Comparison of ENCODE assay signal across 10 cellular contexts in genomic region chr21:42515708-42516502, GRCh38. TPM values are rescaled to one million over a fixed set of nuclear protein-coding genes. Genes with fewer than 3 reads are reported as not detected.
DNase-seq lines count a peak whose midpoint lies in the region; ATAC-seq, FAIRE-seq and TF ChIP-seq lines count a peak whose summit lies in the region.
"Had no signal": no experiment of that assay in that cellular context is flagged by ENCODE, and none has a peak within 500 bp of the region (broad histone marks: within the 10 kb centered on the region; RNA-seq: fewer than 3 reads in every experiment).

No MANE protein-coding gene starts in this region.

- TF ChIP-seq CTCF in K562 (IDR thresholded peaks at IDR 0.05 in 2 of 3, conservative IDR thresholded peaks at IDR 0.05 in 1 of 3; ENCODE audit: insufficient read depth in 2 of 3, low read depth in 1 of 3, low read length in 3 of 3): no peak

- in situ Hi-C loops in K562 (cut with MboI): no loop called here

- H3K27me3 ChIP-seq in K562 (ENCODE audit: control insufficient read depth in 2 of 2, insufficient read depth in 2 of 2, low read length in 2 of 2): peaks cover 64 to 69% of the 10 kb centered on the region in 2 experiments

- H3K4me3 ChIP-seq in K562: no peak overlapping the region

- no peak for FAIRE-seq in K562 (lab: Jason Lieb, UNC)

- POLR2A ChIA-PET in K562 (lab: Yijun Ruan, JAX): interaction anchor here (1.2 kb wide), 1 partner anchor 12 kb away, joined by 3 read pairs; no protein-coding TSS in a partner anchor

- ATAC-seq in K562 (no peak), GM21390 (IDR thresholded peaks at IDR 0.05; ENCODE audit: unreplicated experiment) (no peak)
- ATAC-seq: Right ventricle myocardium inferior had no signal

- peaks cover 6% of the 10 kb centered on the region; the same call in 1 of the 2 replicates for H4K20me1 ChIP-seq in K562 (replicated peaks; ENCODE audit: control insufficient read depth, insufficient read depth, low read length)

- H3K79me2 ChIP-seq in K562 (ENCODE audit: control insufficient read depth, insufficient read depth, low read length): no peaks in the 10 kb centered on the region

- no peak overlapping the region for H2AFZ ChIP-seq in K562 (ENCODE audit: low read depth, low read length)

- H3K9me1 ChIP-seq in K562 (ENCODE audit: control insufficient read depth, insufficient read depth, low read length): no peaks in the 10 kb centered on the region

- H3K4me1 ChIP-seq in K562 (replicated peaks in 1 of 2; ENCODE audit: control insufficient read depth in 2 of 2, insufficient read depth in 2 of 2, low read length in 2 of 2): peaks cover 0 to 16% of the 10 kb centered on the region in 2 experiments; a peak in 2 of 5 replicates

- TF ChIP-seq EP300 in K562 (IDR thresholded peaks at IDR 0.05; ENCODE audit: low read length): no peak

- no peaks in the 10 kb centered on the region for H3K9me3 ChIP-seq in K562 (replicated peaks; ENCODE audit: control insufficient read depth, insufficient read depth, low read depth, low read length)

- intact Hi-C loops in K562 (cut with micrococcal nuclease): no loop called here

- TF ChIP-seq POLR2A in K562 (conservative IDR thresholded peaks at IDR 0.05): no peak

- H3K27ac ChIP-seq in K562 (ENCODE audit: extremely low read depth, low read depth, low read length): no peak overlapping the region

- no TSS peak for BruUV-seq in K562 (replicated peaks; lab: Mats Ljungman, UMichigan)

- no peak overlapping the region for H3K9ac ChIP-seq in K562 (ENCODE audit: insufficient read depth in 1 of 2, low read depth in 2 of 2, low read length in 2 of 2)

- H3K4me2 ChIP-seq in K562 (ENCODE audit: insufficient read depth, low read length): no peak overlapping the region

- CTCF ChIA-PET in K562 (lab: Yijun Ruan, JAX; ENCODE audit: low intra/inter-chr PET ratio): no interaction called here

- H3K36me3 ChIP-seq in K562 (ENCODE audit: control insufficient read depth, insufficient read depth, low read length): no peaks in the 10 kb centered on the region

- TF ChIP-seq RAD21 in K562 (CRISPR knock-in tag; conservative IDR thresholded peaks at IDR 0.05 in 1 of 2, IDR thresholded peaks at IDR 0.05 in 1 of 2): no peak

- DNase-seq in DMS153 (lab: John Stamatoyannopoulos, UW) (peak; percentile 61), M059J (ENCODE audit: low read depth) (peak; percentile 61), K562 (ENCODE audit: extremely low read depth in 1 of 4, low spot score in 3 of 4) (no peak), mucosa of gallbladder (ENCODE audit: low spot score) (peak; percentile 68), SHP77 treated with DMSO at 0.1 percent for 48 hours (lab: John Stamatoyannopoulos, UW) (no peak), GM19240 (ENCODE audit: insufficient read length, low spot score) (no peak)
- DNase-seq in activated naive CD4-positive, alpha-beta T cell (lab: John Stamatoyannopoulos, UW): no peak

- WGBS in K562 (ENCODE audit: insufficient coverage, low coverage, missing lambda C conversion rate): 10% methylated on average over 12 of the region's 12 CpGs

TF ChIP-seq in K562, 482 proteins besides CTCF, POLR2A, EP300 and RAD21:
- no peak for TF ChIP-seq EZH2 (IDR thresholded peaks at IDR 0.05; ENCODE audit: borderline replicate concordance, low read depth, low read length)
- TF ChIP-seq NCOR1 (IDR thresholded peaks at IDR 0.05): no peak
- TF ChIP-seq KDM4B (IDR thresholded peaks at IDR 0.05; ENCODE audit: borderline replicate concordance in 2 of 2, low read depth in 1 of 2): no peak
- TF ChIP-seq TCF7L2 (IDR thresholded peaks at IDR 0.05; ENCODE audit: low read depth, low read length): no peak
- peak; percentile 77 for TF ChIP-seq NFIC (IDR thresholded peaks at IDR 0.05)
- peak; percentile 23; the same call in 1 of the 2 replicates for TF ChIP-seq NFIX (CRISPR knock-in tag; IDR thresholded peaks at IDR 0.05; ENCODE audit: low read depth)

RNA-seq across cellular contexts. Expression of gene SLC37A1, which starts 2.3 kb away (rescaled TPM):
- 1.3 and 1.7 TPM in 2 replicates for total RNA-seq in M059J (2014; rRNA removed; shearing (Covaris generic))
- total RNA-seq in K562 (2011; cell fraction: chromatin; rRNA removed; ENCODE audit: low replicate concordance): 4.6 and 9.1 TPM in 2 replicates
- total RNA-seq in K562 (2011; cell fraction: nucleolus; rRNA removed): 5.5 and 5.9 TPM in 2 replicates
- total RNA-seq in K562 (2011; cell fraction: nucleoplasm; rRNA removed): 5.6 and 6.5 TPM in 2 replicates
- 0.33 and 1.4 TPM in 2 replicates for total RNA-seq in K562 (2014; rRNA removed)
- total RNA-seq in K562 (2014; rRNA removed; fragmentation: Illumina TruSeq; extraction: Trizol): 0.10 and 0.15 TPM in 2 replicates
- total RNA-seq in K562 (2015; rRNA removed; fragmentation: Illumina TruSeq; extraction: Trizol): 0.40 and 0.79 TPM in 2 replicates
- 0.40 and 0.60 TPM in 2 replicates for total RNA-seq in K562 (2021)
- polyA plus RNA-seq in K562 (2011; rRNA removed): 3.4 and 4.5 TPM in 2 replicates
- 2.8 and 3.2 TPM in 2 replicates for polyA plus RNA-seq in K562 (2011; cell fraction: cytosol; rRNA removed)
- 10.8 and 11.2 TPM in 2 replicates for polyA plus RNA-seq in K562 (2011; cell fraction: nucleus; rRNA removed)
- 0.43 and 1.8 TPM in 2 replicates for polyA plus RNA-seq in K562 (2012)
- 0.45 and 0.65 TPM in 2 replicates for polyA plus RNA-seq in K562 (2014; fragmentation: Illumina TruSeq; extraction: Trizol)
- under 1 TPM; 0.06 to 0.20 TPM for polyA plus RNA-seq in K562 (2014; fragmentation: Nextera tagmentation; extraction: Ambion mirVana)
- polyA plus RNA-seq in K562 (2014; rRNA removed): 0.09 and 0.24 TPM in 2 replicates
- polyA minus RNA-seq in K562 (2011; rRNA and poly(A)+ RNA removed): 3.8 and 6.7 TPM in 2 replicates
- polyA minus RNA-seq in K562 (2011; cell fraction: cytosol; rRNA and poly(A)+ RNA removed): 2.5 and 2.6 TPM in 2 replicates
- 8.3 and 11.8 TPM in 2 replicates for polyA minus RNA-seq in K562 (2011; cell fraction: nucleus; rRNA and poly(A)+ RNA removed)
- 56.2 TPM for total RNA-seq in mucosa of gallbladder

RNA-seq across cellular contexts. Expression of gene RSPH1, which starts 19.9 kb away (rescaled TPM):
- total RNA-seq in M059J (2014; rRNA removed; shearing (Covaris generic)): not detected in 2 replicates
- total RNA-seq in K562 (2011; cell fraction: chromatin; rRNA removed; ENCODE audit: low replicate concordance): 0.16 TPM in 1 of 2 replicates, not detected in the other
- total RNA-seq in K562 (2011; cell fraction: nucleolus; rRNA removed): not detected in 2 replicates
- 0.15 TPM in 1 of 2 replicates, not detected in the other for total RNA-seq in K562 (2011; cell fraction: nucleoplasm; rRNA removed)
- not detected in 2 replicates for total RNA-seq in K562 (2014; rRNA removed)
- total RNA-seq in K562 (2014; rRNA removed; fragmentation: Illumina TruSeq; extraction: Trizol): not detected in 2 replicates
- not detected in 2 replicates for total RNA-seq in K562 (2015; rRNA removed; fragmentation: Illumina TruSeq; extraction: Trizol)
- total RNA-seq in K562 (2021): not detected in 2 replicates
- 0.17 TPM in 1 of 2 replicates, not detected in the other for polyA plus RNA-seq in K562 (2011; rRNA removed)
- 0.01 TPM in 1 of 2 replicates, not detected in the other for polyA plus RNA-seq in K562 (2011; cell fraction: cytosol; rRNA removed)
- polyA plus RNA-seq in K562 (2011; cell fraction: nucleus; rRNA removed): 0.07 TPM in 1 of 2 replicates, not detected in the other
- polyA plus RNA-seq in K562 (2012): 0.18 TPM in 1 of 2 replicates, not detected in the other
- not detected in 2 replicates for polyA plus RNA-seq in K562 (2014; fragmentation: Illumina TruSeq; extraction: Trizol)
- not detected for polyA plus RNA-seq in K562 (2014; fragmentation: Nextera tagmentation; extraction: Ambion mirVana)
- not detected in 2 replicates for polyA plus RNA-seq in K562 (2014; rRNA removed)
- 0.07 TPM in 1 of 2 replicates, not detected in the other for polyA minus RNA-seq in K562 (2011; rRNA and poly(A)+ RNA removed)
- not detected in 2 replicates for polyA minus RNA-seq in K562 (2011; cell fraction: cytosol; rRNA and poly(A)+ RNA removed)
- not detected in 2 replicates for polyA minus RNA-seq in K562 (2011; cell fraction: nucleus; rRNA and poly(A)+ RNA removed)
- 5.6 TPM for total RNA-seq in mucosa of gallbladder
- total RNA-seq: dermis microvascular lymphatic vessel endothelial cell, Right ventricle myocardium inferior had no signal

Comparison
In these comparisons a context has a peak if more than half of its experiments do, and no peak if none do; other contexts are left out.
1. DNase-seq: peak in DMS153 (single experiment), M059J (single experiment) and mucosa of gallbladder (single experiment); none in K562 (0 of 4), SHP77 treated with DMSO at 0.1 percent for 48 hours (single experiment), GM19240 (single experiment) and activated naive CD4-positive, alpha-beta T cell (0 of 4).